8 cellular contexts compared by ENCODE assay signal in the genomic region with DNA sequence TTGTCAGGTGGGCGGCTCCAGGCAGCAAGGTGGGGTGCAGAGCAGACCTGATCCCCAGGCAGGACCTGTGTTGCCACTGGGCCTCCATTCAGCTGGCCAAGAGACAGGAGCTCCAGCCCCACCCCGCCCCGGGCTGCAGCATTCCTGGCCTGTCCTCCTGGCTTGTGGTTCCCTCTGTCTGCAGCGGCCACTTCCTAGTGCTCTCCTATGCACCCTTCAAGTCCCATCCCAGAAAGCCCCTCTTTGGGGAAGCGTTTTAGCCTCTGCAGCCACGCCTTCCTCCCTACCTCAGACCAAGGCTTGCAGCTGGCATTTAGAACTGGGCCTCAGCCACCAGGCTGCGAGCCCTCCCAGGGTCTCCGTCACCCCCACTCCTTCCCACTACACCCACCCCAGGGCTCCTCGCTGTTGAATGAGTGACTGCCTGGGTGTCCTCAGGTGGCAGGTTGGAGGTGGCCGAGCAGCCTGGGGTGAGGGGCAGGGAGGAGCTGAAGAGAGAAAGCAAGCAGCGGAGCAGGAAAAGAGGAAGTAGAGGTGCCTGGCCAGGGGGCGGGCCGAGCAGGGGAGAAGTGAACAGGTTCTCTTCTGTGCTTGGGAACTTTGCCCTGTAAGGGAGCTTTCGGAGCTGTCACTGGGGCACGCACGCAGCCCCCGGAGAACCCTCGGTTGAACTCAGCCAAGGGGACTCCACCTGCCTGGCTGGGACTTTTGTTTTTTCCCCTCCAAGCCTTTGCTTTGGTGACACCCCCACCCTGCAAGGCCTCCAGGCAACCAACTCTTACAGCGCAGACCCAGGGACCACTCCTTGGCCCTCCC. TPM values are rescaled to one million over a fixed set of nuclear protein-coding genes. Genes with fewer than 3 reads are reported as not detected.
DNase-seq lines count a peak whose midpoint lies in the region; ATAC-seq, FAIRE-seq and TF ChIP-seq lines count a peak whose summit lies in the region.

No MANE protein-coding gene starts in this region.

- peak overlapping the region; percentile 88 for H3K18ac ChIP-seq in H1 (ENCODE audit: extremely low read depth, low read length)

- peaks cover 2 to 36% (median 28%) of the 10 kb centered on the region in 4 experiments for H3K4me1 ChIP-seq in H1 (replicated peaks in 1 of 4; ENCODE audit: control insufficient read depth in 3 of 4, insufficient read depth in 4 of 4, low read length in 3 of 4)

- H2BK20ac ChIP-seq in H1 (ENCODE audit: low read length): peak overlapping the region; percentile 87

- no peaks in the 10 kb centered on the region for H3K27me3 ChIP-seq in H1 (replicated peaks in 1 of 4; ENCODE audit: control insufficient read depth in 3 of 4, extremely low read depth in 1 of 4, insufficient read depth in 3 of 4, low read length in 3 of 4)

- H3K36me3 Mint-ChIP-seq in T-cell: peaks cover 15% of the 10 kb centered on the region
- H3K36me3 Mint-ChIP-seq in naive thymus-derived CD8-positive, alpha-beta T cell: peaks cover 15 to 19% (median 17%) of the 10 kb centered on the region in 3 donors

- H2BK12ac ChIP-seq in H1 (ENCODE audit: low read depth, low read length): peak overlapping the region; percentile 100; the same call in 1 of the 2 replicates

- no peak for TF ChIP-seq CTCF in H1 (IDR thresholded peaks at IDR 0.05; ENCODE audit: control extremely low read depth in 1 of 3, insufficient read depth in 1 of 3, low read depth in 1 of 3, low read length in 3 of 3)

- peak overlapping the region; percentile 99 to 100 for H3K4me2 ChIP-seq in H1 (ENCODE audit: insufficient read depth in 1 of 2, low read depth in 2 of 2, low read length in 2 of 2)

- H4K20me1 ChIP-seq in H1 (replicated peaks in 1 of 2; ENCODE audit: control insufficient read depth in 1 of 2, insufficient read depth in 2 of 2, low read length in 2 of 2): peaks cover 9 to 13% of the 10 kb centered on the region in 2 experiments

- no peak for TF ChIP-seq RAD21 in H1 (IDR thresholded peaks at IDR 0.05 in 1 of 2, conservative IDR thresholded peaks at IDR 0.05 in 1 of 2; ENCODE audit: low read depth in 2 of 2, low read length in 2 of 2)

- H3K27me3 Mint-ChIP-seq in T-cell: no peaks in the 10 kb centered on the region
- H3K27me3 Mint-ChIP-seq in naive thymus-derived CD8-positive, alpha-beta T cell: no peaks in the 10 kb centered on the region

- H3K79me1 ChIP-seq in H1 (ENCODE audit: low read depth, low read length): peaks cover 6% of the 10 kb centered on the region; the same call in 1 of the 2 replicates

- TF ChIP-seq EP300 in H1 (IDR thresholded peaks at IDR 0.05; ENCODE audit: borderline replicate concordance in 1 of 2, low read depth in 2 of 2, low read length in 2 of 2): no peak

- peak overlapping the region; percentile 0 to 47 (median 19); a peak in 5 of 8 replicates for H3K4me3 ChIP-seq in H1 (ENCODE audit: extremely low read depth in 1 of 4, insufficient read depth in 2 of 4, low read depth in 3 of 4, low read length in 4 of 4)

- H3K4me1 Mint-ChIP-seq in T-cell: peaks cover 25 to 41% (median 37%) of the 10 kb centered on the region in 3 donors
- peaks cover 22 to 43% (median 30%) of the 10 kb centered on the region in 4 donors for H3K4me1 Mint-ChIP-seq in naive thymus-derived CD8-positive, alpha-beta T cell

- peaks cover 17 to 24% (median 19%) of the 10 kb centered on the region in 4 experiments for H3K36me3 ChIP-seq in H1 (ENCODE audit: control insufficient read depth in 2 of 4, insufficient read depth in 4 of 4, low read length in 3 of 4)

- FAIRE-seq in H1 (lab: Jason Lieb, UNC) (no peak), RCC 7860 (lab: Jason Lieb, UNC) (no peak)

- H3K79me2 ChIP-seq in H1 (ENCODE audit: control insufficient read depth in 1 of 2, insufficient read depth in 2 of 2, low read length in 2 of 2): peaks cover 8 to 33% of the 10 kb centered on the region in 2 experiments

- peak overlapping the region; percentile 100 for H2BK5ac ChIP-seq in H1 (ENCODE audit: low read depth, low read length)

- ATAC-seq in GM19043 (IDR thresholded peaks at IDR 0.05; ENCODE audit: low read depth, unreplicated experiment): peak; percentile 35
- ATAC-seq in HG03108 (IDR thresholded peaks at IDR 0.05; ENCODE audit: unreplicated experiment): peak; percentile 26
- ATAC-seq in T-cell (replicated peaks in 1 of 4): no peak
- ATAC-seq in naive thymus-derived CD8-positive, alpha-beta T cell: peak in 1 of 2 donors; percentile 3

- H3K9me3 ChIP-seq in H1 (ENCODE audit: insufficient read depth in 2 of 2, low read depth in 1 of 2, low read length in 1 of 2): no peaks in the 10 kb centered on the region

- H2BK15ac ChIP-seq in H1 (ENCODE audit: low read length): peak overlapping the region; percentile 83; the same call in 1 of the 2 replicates

- TF ChIP-seq POLR2A in H1 (IDR thresholded peaks at IDR 0.05; ENCODE audit: control extremely low read depth in 1 of 2, low read depth in 2 of 2, low read length in 2 of 2): peak in 1 of 2 experiments; percentile 76; a peak in 2 of 3 replicates

- CTCF ChIA-PET in T-cell (lab: Charles Lee) (interaction anchor here in 1 of 2 donors (0.6 to 1.0 kb wide), 2 partner anchors 19 to 290 kb away, joined by 3 read pairs; no protein-coding TSS in a partner anchor), H1 (lab: Charles Lee; ENCODE audit: partially characterized antibody) (interaction anchor here (0.7 to 5.0 kb wide), 5 partner anchors 16 to 146 kb away, joined by 3 to 24 read pairs (median 6); no protein-coding TSS in a partner anchor)

- H2AFZ ChIP-seq in H1 (ENCODE audit: low read length): no peak overlapping the region

- H2AK5ac ChIP-seq in H1 (ENCODE audit: low read depth, low read length): peak overlapping the region; percentile 90; the same call in 1 of the 2 replicates

- WGBS in H1 (ENCODE audit: extremely low coverage in 1 of 2, insufficient coverage in 1 of 2, insufficient read length in 1 of 2, insufficient replicate concordance in 2 of 2, low coverage in 1 of 2, low lambda C conversion rate in 2 of 2, missing lambda C conversion rate in 1 of 2), 2 experiments: 47% methylated on average over 18 of the region's 19 CpGs; no CpG with 5 or more reads in 1 of the 2 experiments

- peak overlapping the region in 2 of 4 experiments; percentile 56 to 96; a peak in 4 of 7 replicates for H3K9ac ChIP-seq in H1 (replicated peaks in 1 of 4; ENCODE audit: extremely low read depth in 1 of 4, low read depth in 3 of 4, low read length in 3 of 4)

- peak in 17 of 34 experiments; percentile 16 to 64 (median 42) for DNase-seq in T-cell
- peak in 1 of 2 experiments; percentile 69 for DNase-seq in H1 (ENCODE audit: low read depth in 1 of 2, low spot score in 2 of 2)
- peak in 8 of 10 donors; percentile 35 to 73 (median 48) for DNase-seq in naive thymus-derived CD8-positive, alpha-beta T cell
- no peak for DNase-seq in cerebellar cortex (ENCODE audit: low spot score)
- DNase-seq in NCI-H2107 treated with DMSO at 0.1 percent for 48 hours (lab: John Stamatoyannopoulos, UW; ENCODE audit: unreplicated experiment): no peak
- DNase-seq in RCC 7860 (ENCODE audit: low spot score): no peak

- no peak overlapping the region for H3K4ac ChIP-seq in H1 (replicated peaks; ENCODE audit: insufficient read length, low read depth, low read length)

- no peak overlapping the region for H3K14ac ChIP-seq in H1 (ENCODE audit: insufficient read length)

- H2BK120ac ChIP-seq in H1 (replicated peaks; ENCODE audit: low read depth, low read length): no peak overlapping the region

- peak overlapping the region; percentile 99; the same call in 1 of the 2 replicates for H3K27ac ChIP-seq in H1 (ENCODE audit: low read depth, low read length)

- peak overlapping the region; percentile 97 for H3K27ac Mint-ChIP-seq in T-cell
- peak overlapping the region; percentile 93 to 99 (median 96) for H3K27ac Mint-ChIP-seq in naive thymus-derived CD8-positive, alpha-beta T cell

- H3K23ac ChIP-seq in H1 (ENCODE audit: insufficient read length): no peak overlapping the region

- no peaks in the 10 kb centered on the region for H3K9me3 Mint-ChIP-seq in T-cell
- H3K9me3 Mint-ChIP-seq in naive thymus-derived CD8-positive, alpha-beta T cell: peaks cover 0 to 5% (median 0%) of the 10 kb centered on the region in 9 donors

- H4K5ac ChIP-seq in H1 (ENCODE audit: insufficient read length, low read depth, low read length): peak overlapping the region; percentile 3

- peaks cover 21% of the 10 kb centered on the region for H3K23me2 ChIP-seq in H1 (ENCODE audit: low read depth, low read length)

- peak overlapping the region; percentile 94 to 98 (median 95) for H3K4me3 Mint-ChIP-seq in T-cell
- H3K4me3 Mint-ChIP-seq in naive thymus-derived CD8-positive, alpha-beta T cell: peak overlapping the region; percentile 92 to 99 (median 96)

- POLR2A ChIA-PET in T-cell (lab: Charles Lee) (interaction anchor here (0.5 to 0.6 kb wide), 4 partner anchors 16 to 260 kb away, joined by 4 to 9 read pairs (median 7); no protein-coding TSS in a partner anchor), H1 (lab: Charles Lee; ENCODE audit: partially characterized antibody) (interaction anchor here (0.7 to 1.7 kb wide), 3 partner anchors 77 to 146 kb away, joined by 3 to 6 read pairs (median 5); no protein-coding TSS in a partner anchor)
- POLR2A ChIA-PET in naive thymus-derived CD8-positive, alpha-beta T cell (lab: Charles Lee): interaction anchor here (0.6 to 3.0 kb wide), 5 partner anchors 9 to 290 kb away, joined by 3 to 32 read pairs (median 9); no protein-coding TSS in a partner anchor

- H4K8ac ChIP-seq in H1 (ENCODE audit: extremely low read depth, insufficient read depth, low read length): peak overlapping the region; percentile 76; the same call in 1 of the 2 replicates

- H4K91ac ChIP-seq in H1 (replicated peaks; ENCODE audit: insufficient read length, low read length): no peak overlapping the region

- no peak overlapping the region for H3K56ac ChIP-seq in H1 (replicated peaks; ENCODE audit: insufficient read length, low read depth, low read length)

RNA-seq across cellular contexts. Expression of a gene that starts 2.3 kb away (rescaled TPM):
- 1,000 to 10,000 TPM; 3,072 to 3,822 (median 3,615) TPM for total RNA-seq in T-cell
- 5,193 and 5,434 TPM in 2 replicates for total RNA-seq in H1 (2021; fragmentation: NEBNext Ultra II Directional; extraction: Animal tissue kit (Norgen Biotek cat#: 25700))
- polyA plus RNA-seq in H1 (2011; rRNA removed): 3,302 and 5,403 TPM in 2 replicates
- 2,071 TPM for polyA plus RNA-seq in H1 (2011; cell fraction: cytosol; rRNA removed)
- polyA plus RNA-seq in H1 (2011; cell fraction: nucleus; rRNA removed): 4,500 TPM
- 6,137 to 6,485 TPM (median 6,195 TPM) in 4 replicates for polyA plus RNA-seq in H1 (2012, experiment 1 of 2)
- polyA plus RNA-seq in H1 (2012, experiment 2 of 2): 10,957 TPM
- 8,552 TPM for polyA plus RNA-seq in H1 (2013, experiment 1 of 2)
- polyA plus RNA-seq in H1 (2013, experiment 2 of 2): 8,467 TPM
- 2,491 and 4,199 TPM in 2 replicates for polyA minus RNA-seq in H1 (2011; rRNA and poly(A)+ RNA removed)
- polyA minus RNA-seq in H1 (2011; cell fraction: cytosol; rRNA and poly(A)+ RNA removed): 2,951 TPM
- 2,361 TPM for polyA minus RNA-seq in H1 (2011; cell fraction: nucleus; rRNA and poly(A)+ RNA removed)
- 1,000 to 10,000 TPM; 2,640 to 2,674 TPM for total RNA-seq in naive thymus-derived CD8-positive, alpha-beta T cell
- over 10,000 TPM; 13,269 to 13,922 (median 13,518) TPM for polyA plus RNA-seq in naive thymus-derived CD8-positive, alpha-beta T cell

RNA-seq across cellular contexts. Expression of a gene that starts 19.1 kb away (rescaled TPM):
- total RNA-seq in T-cell: 10 to 100 TPM in 3 of 5 donors, 1 to 10 TPM in 2; 8.1 to 14.1 (median 12.0) TPM
- total RNA-seq in H1 (2021; fragmentation: NEBNext Ultra II Directional; extraction: Animal tissue kit (Norgen Biotek cat#: 25700)): 18.9 and 19.4 TPM in 2 replicates
- 12.9 and 21.8 TPM in 2 replicates for polyA plus RNA-seq in H1 (2011; rRNA removed)
- polyA plus RNA-seq in H1 (2011; cell fraction: cytosol; rRNA removed): 7.4 TPM
- polyA plus RNA-seq in H1 (2011; cell fraction: nucleus; rRNA removed): 15.0 TPM
- 6.5 to 10.6 TPM (median 8.4 TPM) in 4 replicates for polyA plus RNA-seq in H1 (2012, experiment 1 of 2)
- polyA plus RNA-seq in H1 (2012, experiment 2 of 2): 7.4 TPM
- 10.7 TPM for polyA plus RNA-seq in H1 (2013, experiment 1 of 2)
- 10.9 TPM for polyA plus RNA-seq in H1 (2013, experiment 2 of 2)
- 11.1 and 12.9 TPM in 2 replicates for polyA minus RNA-seq in H1 (2011; rRNA and poly(A)+ RNA removed)
- 13.1 TPM for polyA minus RNA-seq in H1 (2011; cell fraction: cytosol; rRNA and poly(A)+ RNA removed)
- 18.4 TPM for polyA minus RNA-seq in H1 (2011; cell fraction: nucleus; rRNA and poly(A)+ RNA removed)
- 1 to 10 TPM; 8.1 to 9.1 TPM for total RNA-seq in naive thymus-derived CD8-positive, alpha-beta T cell
- polyA plus RNA-seq in naive thymus-derived CD8-positive, alpha-beta T cell: 1 to 10 TPM in 1 of 3 donors, under 1 TPM in 2; 0.47 to 1.1 (median 0.87) TPM

RNA-seq across cellular contexts. Expression of a gene that starts 59.9 kb away (rescaled TPM):
- total RNA-seq in T-cell: 1 to 10 TPM; 4.6 to 6.4 (median 5.7) TPM
- total RNA-seq in H1 (2021; fragmentation: NEBNext Ultra II Directional; extraction: Animal tissue kit (Norgen Biotek cat#: 25700)): 300 and 304 TPM in 2 replicates
- 220 and 354 TPM in 2 replicates for polyA plus RNA-seq in H1 (2011; rRNA removed)
- polyA plus RNA-seq in H1 (2011; cell fraction: cytosol; rRNA removed): 162 TPM
- polyA plus RNA-seq in H1 (2011; cell fraction: nucleus; rRNA removed): 211 TPM
- polyA plus RNA-seq in H1 (2012, experiment 1 of 2): 134 to 263 TPM (median 248 TPM) in 4 replicates
- polyA plus RNA-seq in H1 (2012, experiment 2 of 2): 286 TPM
- polyA plus RNA-seq in H1 (2013, experiment 1 of 2): 278 TPM
- 278 TPM for polyA plus RNA-seq in H1 (2013, experiment 2 of 2)
- 63.6 and 68.5 TPM in 2 replicates for polyA minus RNA-seq in H1 (2011; rRNA and poly(A)+ RNA removed)
- polyA minus RNA-seq in H1 (2011; cell fraction: cytosol; rRNA and poly(A)+ RNA removed): 239 TPM
- 150 TPM for polyA minus RNA-seq in H1 (2011; cell fraction: nucleus; rRNA and poly(A)+ RNA removed)
- 1 to 10 TPM; 1.3 to 1.7 TPM for total RNA-seq in naive thymus-derived CD8-positive, alpha-beta T cell
- under 1 TPM in 1 of 3 donors, not detected in 2; 0.08 TPM for polyA plus RNA-seq in naive thymus-derived CD8-positive, alpha-beta T cell

Comparison
In these comparisons a context has a peak if more than half of its experiments do, and no peak if none do; other contexts are left out.
1. ATAC-seq: peak in GM19043 (single experiment) and HG03108 (single experiment); none in T-cell (0 of 4).
2. DNase-seq: peak in naive thymus-derived CD8-positive, alpha-beta T cell (8 of 10); none in cerebellar cortex (single experiment), NCI-H2107 treated with DMSO at 0.1 percent for 48 hours (single experiment) and RCC 7860 (single experiment).
3. RNA of a gene that starts 59.9 kb away (total RNA-seq): 300 to 304 TPM in H1; 4.6 to 6.4 TPM in T-cell and 1.3 to 1.7 TPM in naive thymus-derived CD8-positive, alpha-beta T cell; every median in the first group is over 10 times any median in the second.